Comparison of ENCODE assay signal across 11 cellular contexts in genomic region chr7:143487566-143487965, GRCh38. TPM values are rescaled to one million over a fixed set of nuclear protein-coding genes. Genes with fewer than 3 reads are reported as not detected.
DNase-seq lines count a peak whose midpoint lies in the region; ATAC-seq and TF ChIP-seq lines count a peak whose summit lies in the region.
"Had no signal": no experiment of that assay in that cellular context is flagged by ENCODE, and none has a peak within 500 bp of the region (broad histone marks: within the 10 kb centered on the region; RNA-seq: fewer than 3 reads in every experiment).

No MANE protein-coding gene starts in this region.

- peaks cover 41% of the 10 kb centered on the region for H3K4me1 ChIP-seq in GM23248 (ENCODE audit: insufficient read depth)
- H3K4me1 ChIP-seq in right cardiac atrium (ENCODE audit: control insufficient read depth, insufficient read depth, low read length), result no peaks in the 10 kb centered on the region
- no peaks in the 10 kb centered on the region for H3K4me1 ChIP-seq in tibial nerve

- no peak overlapping the region for H3K4me3 Mint-ChIP-seq in T-helper 17 cell
- H3K4me3 Mint-ChIP-seq: activated naive CD4-positive, alpha-beta T cell treated with anti-CD3 and anti-CD28 coated beads, Interleukin-2, amount 50 U/mL, for 24 hours; stimulated activated naive CD8-positive, alpha-beta T cell treated with anti-CD3 and anti-CD28 coated beads, Interleukin-15, Interleukin-2, amounts not matched to agents 100 ng/mL and 50 ng/mL, for 24 hours; T-helper 1 cell treated with Interleukin-12 subunit alpha and Interleukin-12 subunit beta and Interleukin-4 antibody, amounts not matched to agents 30 μg/mL and 1 μg/mL, for 36 hours had no signal

- peaks cover 5% of the 10 kb centered on the region for H3F3A ChIP-seq in GM23248 (ENCODE audit: insufficient read depth)

- peak overlapping the region; percentile 76 for H2AFZ ChIP-seq in GM23248

- TF ChIP-seq CTCF in tibial nerve (IDR thresholded peaks at IDR 0.05), result no peak

- peak overlapping the region; percentile 14 for H3K27ac Mint-ChIP-seq in T-helper 17 cell
- H3K27ac Mint-ChIP-seq: activated naive CD4-positive, alpha-beta T cell treated with anti-CD3 and anti-CD28 coated beads, Interleukin-2, amount 50 U/mL, for 24 hours; stimulated activated naive CD8-positive, alpha-beta T cell treated with anti-CD3 and anti-CD28 coated beads, Interleukin-15, Interleukin-2, amounts not matched to agents 100 ng/mL and 50 ng/mL, for 24 hours; T-helper 1 cell treated with Interleukin-12 subunit alpha and Interleukin-12 subunit beta and Interleukin-4 antibody, amounts not matched to agents 30 μg/mL and 1 μg/mL, for 36 hours had no signal

- TF ChIP-seq EP300 in tibial nerve (IDR thresholded peaks at IDR 0.05), result peak; percentile 70

- H3K9me2 ChIP-seq in GM23248 (ENCODE audit: insufficient read depth), result no peaks in the 10 kb centered on the region

- intact Hi-C loops in right cardiac atrium (cut with DNase I), result no loop called here

- H3K36me3 ChIP-seq in GM23248 (ENCODE audit: low read depth), result no peaks in the 10 kb centered on the region
- no peaks in the 10 kb centered on the region for H3K36me3 ChIP-seq in tibial nerve

- ATAC-seq in T-helper 17 cell, result no peak
- peak; percentile 80 to 88 for ATAC-seq in right cardiac atrium
- ATAC-seq in GM18870 (IDR thresholded peaks at IDR 0.05; ENCODE audit: unreplicated experiment), result no peak

- H3K4me1 Mint-ChIP-seq in T-helper 17 cell, result peaks cover 11% of the 10 kb centered on the region

- H3K27me3 ChIP-seq in GM23248 (replicated peaks; ENCODE audit: insufficient read depth), result no peaks in the 10 kb centered on the region
- no peaks in the 10 kb centered on the region for H3K27me3 ChIP-seq in right cardiac atrium (ENCODE audit: control insufficient read depth, insufficient read depth)
- H3K27me3 ChIP-seq in tibial nerve, result no peaks in the 10 kb centered on the region

- peak in 1 of 2 donors; percentile 15 for TF ChIP-seq POLR2A in tibial nerve (IDR thresholded peaks at IDR 0.05)

- H3K27me3 Mint-ChIP-seq in T-helper 17 cell, result peaks cover 7% of the 10 kb centered on the region
- H3K27me3 Mint-ChIP-seq: activated naive CD4-positive, alpha-beta T cell treated with anti-CD3 and anti-CD28 coated beads, Interleukin-2, amount 50 U/mL, for 24 hours; stimulated activated naive CD8-positive, alpha-beta T cell treated with anti-CD3 and anti-CD28 coated beads, Interleukin-15, Interleukin-2, amounts not matched to agents 100 ng/mL and 50 ng/mL, for 24 hours had no signal

- DNase-seq in GM23248 (peak; percentile 70), T-helper 17 cell (no peak), right cardiac atrium (peak; percentile 57 to 85 (median 85)), tibial nerve (ENCODE audit: low spot score in 2 of 2) (peak; percentile 33 to 69), cortex of kidney (lab: John Stamatoyannopoulos, UW) (no peak)
- DNase-seq in activated CD4-positive, alpha-beta T cell treated with anti-CD3 and anti-CD28 coated beads, Interleukin-2, amount 50 U/mL, for 48 hours, result no peak
- DNase-seq: NCI-H2081 treated with DMSO at 0.1 percent for 48 hours had no signal

- H3K9me3 ChIP-seq in GM23248 (ENCODE audit: low read depth), result no peaks in the 10 kb centered on the region
- no peaks in the 10 kb centered on the region for H3K9me3 ChIP-seq in T-helper 17 cell (ENCODE audit: control insufficient read depth, low read length, poor library complexity, severe bottlenecking)
- no peaks in the 10 kb centered on the region for H3K9me3 ChIP-seq in right cardiac atrium (ENCODE audit: control insufficient read depth, low read length)
- no peaks in the 10 kb centered on the region for H3K9me3 ChIP-seq in tibial nerve

- H3K4me3 ChIP-seq in GM23248 (no peak overlapping the region), right cardiac atrium (ENCODE audit: low read length) (no peak overlapping the region), tibial nerve (no peak overlapping the region)

- WGBS in GM23248 (ENCODE audit: low coverage in 1 of 2, low lambda C conversion rate in 2 of 2, missing lambda C conversion rate in 2 of 2), 2 experiments, result 21 to 24% methylated on average over 5 of the region's 5 CpGs
- WGBS in right cardiac atrium, result 22% methylated on average over 5 of the region's 5 CpGs
- 34 to 36% methylated on average over 5 of the region's 5 CpGs for WGBS in tibial nerve, 2 donors

- H3K79me2 ChIP-seq in GM23248 (ENCODE audit: insufficient read depth), result no peaks in the 10 kb centered on the region

- H3K36me3 Mint-ChIP-seq in T-helper 17 cell (ENCODE audit: low read depth), result peaks cover 2% of the 10 kb centered on the region

- in situ Hi-C loops in GM23248 (cut with MboI), result loop anchor here (25.0 kb wide), 1 partner anchor 925 kb away; no protein-coding TSS in a partner anchor

- H3K27ac ChIP-seq in GM23248 (peak overlapping the region; percentile 55), right cardiac atrium (ENCODE audit: low read length) (no peak overlapping the region), tibial nerve (peak overlapping the region in 2 of 4 donors; percentile 44 to 64)

- peak overlapping the region; percentile 48 for H3K9ac ChIP-seq in GM23248

- H4K20me1 ChIP-seq in GM23248 (ENCODE audit: insufficient read depth), result no peaks in the 10 kb centered on the region

- peak overlapping the region; percentile 25 for H3K4me2 ChIP-seq in GM23248 (ENCODE audit: unreplicated experiment)

RNA-seq across cellular contexts. Expression of gene TAS2R41, which starts 9.9 kb away (rescaled TPM):
- total RNA-seq in GM23248 (2014; rRNA removed; shearing (Covaris generic)), result not detected in 2 replicates
- polyA plus RNA-seq in GM23248 (2016; fragmentation: Nextera tagmentation; extraction: Ambion mirVana) (not detected in 2 replicates), right cardiac atrium (not detected)
- total RNA-seq in T-helper 17 cell (under 1 TPM; 0.52 to 0.99 TPM), right cardiac atrium (not detected), tibial nerve (not detected)

RNA-seq across cellular contexts. Expression of gene TAS2R60, which starts 44.3 kb away (rescaled TPM):
- not detected in 2 replicates for total RNA-seq in GM23248 (2014; rRNA removed; shearing (Covaris generic))
- not detected in 2 replicates for polyA plus RNA-seq in GM23248 (2016; fragmentation: Nextera tagmentation; extraction: Ambion mirVana)
- under 1 TPM; 0.60 to 0.80 TPM for total RNA-seq in T-helper 17 cell
- total RNA-seq in right cardiac atrium, result not detected
- not detected for polyA plus RNA-seq in right cardiac atrium
- total RNA-seq in tibial nerve, result not detected

Comparison
In these comparisons a context has a peak if more than half of its experiments do, and no peak if none do; other contexts are left out.
1. DNase-seq: peak in GM23248 (single experiment), right cardiac atrium (3 of 3) and tibial nerve (2 of 2); none in T-helper 17 cell (0 of 3), activated CD4-positive, alpha-beta T cell treated with anti-CD3 and anti-CD28 coated beads, Interleukin-2, amount 50 U/mL, for 48 hours (0 of 2) and cortex of kidney (single experiment).
2. ATAC-seq: peak in right cardiac atrium (2 of 2); none in T-helper 17 cell (single experiment) and GM18870 (single experiment).